ENCODE assay signal across 1 cellular context in the genomic region with DNA sequence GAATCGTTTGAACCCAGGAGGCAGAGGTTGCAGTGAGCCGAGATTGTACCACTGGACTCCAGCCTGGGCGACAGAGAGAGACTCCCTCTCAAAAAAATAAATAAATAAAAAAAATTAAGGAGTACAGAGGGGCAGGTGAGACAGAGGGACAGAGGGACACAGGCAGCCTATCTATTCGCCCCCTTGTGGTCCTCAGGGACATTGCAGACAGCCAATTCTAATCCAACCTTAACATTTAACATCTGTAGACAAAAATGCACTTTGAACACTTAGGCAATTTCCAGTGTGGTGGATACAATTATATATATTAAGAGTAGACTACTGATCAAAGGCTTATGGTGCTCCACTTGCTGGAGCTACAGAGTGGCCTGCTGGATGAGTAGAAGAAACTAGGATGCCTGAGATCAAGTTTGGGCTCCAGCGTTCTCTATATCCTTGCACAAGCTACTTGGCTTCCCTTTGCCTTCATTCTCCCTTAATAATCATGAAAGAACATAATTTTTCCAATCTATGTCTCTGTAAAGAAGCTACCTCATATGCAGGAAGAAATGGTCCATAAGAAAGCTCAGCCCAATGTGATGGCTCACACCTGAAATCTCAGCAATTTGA.
TF ChIP-seq lines count a peak whose summit lies in the region.

No MANE protein-coding gene starts in this region.

TF ChIP-seq in GM23338, 12 proteins besides CTCF, POLR2A, EP300 and RAD21:
- TF ChIP-seq CREB1 (CRISPR knock-in tag; IDR thresholded peaks at IDR 0.05; ENCODE audit: low read depth) (no peak), STAT1 (IDR thresholded peaks at IDR 0.05; ENCODE audit: unreplicated experiment) (no peak), ZNF331 (CRISPR knock-in tag; IDR thresholded peaks at IDR 0.05; ENCODE audit: low read depth) (no peak), NANOG (IDR thresholded peaks at IDR 0.05; ENCODE audit: borderline replicate concordance) (no peak), POLR2AphosphoS5 (IDR thresholded peaks at IDR 0.05; ENCODE audit: low read depth) (no peak)
- TF ChIP-seq, protein P1, sequence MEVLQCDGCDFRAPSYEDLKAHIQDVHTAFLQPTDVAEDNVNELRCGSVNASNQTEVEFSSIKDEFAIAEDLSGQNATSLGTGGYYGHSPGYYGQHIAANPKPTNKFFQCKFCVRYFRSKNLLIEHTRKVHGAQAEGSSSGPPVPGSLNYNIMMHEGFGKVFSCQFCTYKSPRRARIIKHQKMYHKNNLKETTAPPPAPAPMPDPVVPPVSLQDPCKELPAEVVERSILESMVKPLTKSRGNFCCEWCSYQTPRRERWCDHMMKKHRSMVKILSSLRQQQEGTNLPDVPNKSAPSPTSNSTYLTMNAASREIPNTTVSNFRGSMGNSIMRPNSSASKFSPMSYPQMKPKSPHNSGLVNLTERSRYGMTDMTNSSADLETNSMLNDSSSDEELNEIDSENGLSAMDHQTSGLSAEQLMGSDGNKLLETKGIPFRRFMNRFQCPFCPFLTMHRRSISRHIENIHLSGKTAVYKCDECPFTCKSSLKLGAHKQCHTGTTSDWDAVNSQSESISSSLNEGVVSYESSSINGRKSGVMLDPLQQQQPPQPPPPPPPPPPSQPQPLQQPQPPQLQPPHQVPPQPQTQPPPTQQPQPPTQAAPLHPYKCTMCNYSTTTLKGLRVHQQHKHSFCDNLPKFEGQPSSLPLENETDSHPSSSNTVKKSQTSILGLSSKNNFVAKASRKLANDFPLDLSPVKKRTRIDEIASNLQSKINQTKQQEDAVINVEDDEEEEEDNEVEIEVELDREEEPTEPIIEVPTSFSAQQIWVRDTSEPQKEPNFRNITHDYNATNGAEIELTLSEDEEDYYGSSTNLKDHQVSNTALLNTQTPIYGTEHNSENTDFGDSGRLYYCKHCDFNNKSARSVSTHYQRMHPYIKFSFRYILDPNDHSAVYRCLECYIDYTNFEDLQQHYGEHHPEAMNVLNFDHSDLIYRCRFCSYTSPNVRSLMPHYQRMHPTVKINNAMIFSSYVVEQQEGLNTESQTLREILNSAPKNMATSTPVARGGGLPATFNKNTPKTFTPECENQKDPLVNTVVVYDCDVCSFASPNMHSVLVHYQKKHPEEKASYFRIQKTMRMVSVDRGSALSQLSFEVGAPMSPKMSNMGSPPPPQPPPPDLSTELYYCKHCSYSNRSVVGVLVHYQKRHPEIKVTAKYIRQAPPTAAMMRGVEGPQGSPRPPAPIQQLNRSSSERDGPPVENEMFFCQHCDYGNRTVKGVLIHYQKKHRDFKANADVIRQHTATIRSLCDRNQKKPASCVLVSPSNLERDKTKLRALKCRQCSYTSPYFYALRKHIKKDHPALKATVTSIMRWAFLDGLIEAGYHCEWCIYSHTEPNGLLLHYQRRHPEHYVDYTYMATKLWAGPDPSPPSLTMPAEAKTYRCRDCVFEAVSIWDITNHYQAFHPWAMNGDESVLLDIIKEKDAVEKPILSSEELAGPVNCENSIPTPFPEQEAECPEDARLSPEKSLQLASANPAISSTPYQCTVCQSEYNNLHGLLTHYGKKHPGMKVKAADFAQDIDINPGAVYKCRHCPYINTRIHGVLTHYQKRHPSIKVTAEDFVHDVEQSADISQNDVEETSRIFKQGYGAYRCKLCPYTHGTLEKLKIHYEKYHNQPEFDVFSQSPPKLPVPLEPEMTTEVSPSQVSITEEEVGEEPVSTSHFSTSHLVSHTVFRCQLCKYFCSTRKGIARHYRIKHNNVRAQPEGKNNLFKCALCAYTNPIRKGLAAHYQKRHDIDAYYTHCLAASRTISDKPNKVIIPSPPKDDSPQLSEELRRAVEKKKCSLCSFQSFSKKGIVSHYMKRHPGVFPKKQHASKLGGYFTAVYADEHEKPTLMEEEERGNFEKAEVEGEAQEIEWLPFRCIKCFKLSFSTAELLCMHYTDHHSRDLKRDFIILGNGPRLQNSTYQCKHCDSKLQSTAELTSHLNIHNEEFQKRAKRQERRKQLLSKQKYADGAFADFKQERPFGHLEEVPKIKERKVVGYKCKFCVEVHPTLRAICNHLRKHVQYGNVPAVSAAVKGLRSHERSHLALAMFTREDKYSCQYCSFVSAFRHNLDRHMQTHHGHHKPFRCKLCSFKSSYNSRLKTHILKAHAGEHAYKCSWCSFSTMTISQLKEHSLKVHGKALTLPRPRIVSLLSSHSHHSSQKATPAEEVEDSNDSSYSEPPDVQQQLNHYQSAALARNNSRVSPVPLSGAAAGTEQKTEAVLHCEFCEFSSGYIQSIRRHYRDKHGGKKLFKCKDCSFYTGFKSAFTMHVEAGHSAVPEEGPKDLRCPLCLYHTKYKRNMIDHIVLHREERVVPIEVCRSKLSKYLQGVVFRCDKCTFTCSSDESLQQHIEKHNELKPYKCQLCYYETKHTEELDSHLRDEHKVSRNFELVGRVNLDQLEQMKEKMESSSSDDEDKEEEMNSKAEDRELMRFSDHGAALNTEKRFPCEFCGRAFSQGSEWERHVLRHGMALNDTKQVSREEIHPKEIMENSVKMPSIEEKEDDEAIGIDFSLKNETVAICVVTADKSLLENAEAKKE (CRISPR knock-in tag; IDR thresholded peaks at IDR 0.05), result no peak
